14 cellular contexts compared by ENCODE assay signal in genomic region chr14:30194769-30195168, GRCh38.
DNase-seq lines count a peak whose midpoint lies in the region; ATAC-seq and TF ChIP-seq lines count a peak whose summit lies in the region.
"Had no signal": no experiment of that assay in that cellular context is flagged by ENCODE, and none has a peak within 500 bp of the region (broad histone marks: within the 10 kb centered on the region; RNA-seq: fewer than 3 reads in every experiment).

No MANE protein-coding gene starts in this region.

- no peaks in the 10 kb centered on the region for H3K36me3 Mint-ChIP-seq in neural progenitor cell
- H3K36me3 Mint-ChIP-seq in endodermal cell (ENCODE audit: low read depth), result no peaks in the 10 kb centered on the region
- H3K36me3 Mint-ChIP-seq: stimulated activated effector memory CD8-positive, alpha-beta T cell treated with anti-CD3 and anti-CD28 coated beads, Interleukin-12 subunit alpha, Interleukin-12 subunit beta, amount 100 ng/mL, for 72 hours had no signal

- TF ChIP-seq CTCF in AG09309 (IDR thresholded peaks at IDR 0.05; ENCODE audit: control insufficient read depth, insufficient read depth, low read depth, low read length, missing control alignments), result no peak
- no peak for TF ChIP-seq CTCF in coronary artery (IDR thresholded peaks at IDR 0.05)
- TF ChIP-seq CTCF in neural progenitor cell (IDR thresholded peaks at IDR 0.05), result no peak
- no peak for TF ChIP-seq CTCF in endodermal cell (conservative IDR thresholded peaks at IDR 0.05)

- H3K9me3 Mint-ChIP-seq in neural progenitor cell, result no peaks in the 10 kb centered on the region
- H3K9me3 Mint-ChIP-seq in endodermal cell, result no peaks in the 10 kb centered on the region

- H3K4me3 Mint-ChIP-seq in neural progenitor cell, result no peak overlapping the region
- H3K4me3 Mint-ChIP-seq in endodermal cell, result no peak overlapping the region
- H3K4me3 Mint-ChIP-seq: CD4-positive, alpha-beta T cell; stimulated activated effector memory CD8-positive, alpha-beta T cell treated with anti-CD3 and anti-CD28 coated beads, Interleukin-12 subunit alpha, Interleukin-12 subunit beta, amount 100 ng/mL, for 72 hours had no signal

- H3F3A ChIP-seq in neural progenitor cell (ENCODE audit: low read depth), result no peaks in the 10 kb centered on the region

- no peak overlapping the region for H2AFZ ChIP-seq in neural progenitor cell (replicated peaks)

- peak overlapping the region; percentile 64 to 67 for H3K27ac ChIP-seq in coronary artery
- no peak overlapping the region for H3K27ac ChIP-seq in neural progenitor cell
- no peak overlapping the region for H3K27ac ChIP-seq in endodermal cell (ENCODE audit: low read depth, low read length)
- H3K27ac ChIP-seq: cardiac muscle cell had no signal

- peak; percentile 81 for DNase-seq in AG09309 (ENCODE audit: low read depth)
- peak; percentile 29 for DNase-seq in MG63
- no peak for DNase-seq in coronary artery (ENCODE audit: low spot score)
- no peak for DNase-seq in neural progenitor cell (ENCODE audit: low spot score)
- no peak for DNase-seq in activated CD8-positive, alpha-beta memory T cell treated with anti-CD3 and anti-CD28 coated beads, Interleukin-2, amount 50 U/mL, for 4 hours
- no peak for DNase-seq in Ammon's horn (ENCODE audit: low spot score)
- no peak for DNase-seq in endodermal cell
- DNase-seq: CD4-positive, alpha-beta T cell; head of caudate nucleus; NCI-H526; stimulated activated CD4-positive, alpha-beta T cell treated with anti-CD3 and anti-CD28 coated beads, Interleukin-12 subunit alpha, Interleukin-12 subunit beta, amount 100 ng/mL, for 4 hours had no signal

- ATAC-seq in GM19463 (IDR thresholded peaks at IDR 0.05; ENCODE audit: unreplicated experiment), result no peak
- ATAC-seq: stimulated activated effector memory CD8-positive, alpha-beta T cell treated with anti-CD3 and anti-CD28 coated beads, Interleukin-12 subunit alpha, Interleukin-12 subunit beta, amount 100 ng/mL, for 72 hours had no signal

- H4K20me1 ChIP-seq in neural progenitor cell (ENCODE audit: low read depth), result no peaks in the 10 kb centered on the region

- H3K4me2 ChIP-seq in neural progenitor cell, result no peak overlapping the region

- H3K27me3 ChIP-seq in MG63, result no peaks in the 10 kb centered on the region
- H3K27me3 ChIP-seq in neural progenitor cell, result no peaks in the 10 kb centered on the region
- no peaks in the 10 kb centered on the region for H3K27me3 ChIP-seq in endodermal cell (ENCODE audit: control insufficient read depth, insufficient read depth, low read length, poor library complexity, severe bottlenecking)
- H3K27me3 ChIP-seq: cardiac muscle cell had no signal

- H3K9me3 ChIP-seq in MG63, result no peaks in the 10 kb centered on the region
- H3K9me3 ChIP-seq in neural progenitor cell (ENCODE audit: low read depth), result no peaks in the 10 kb centered on the region
- no peaks in the 10 kb centered on the region for H3K9me3 ChIP-seq in endodermal cell (ENCODE audit: control insufficient read depth, low read length)

- H3K79me2 ChIP-seq in neural progenitor cell (ENCODE audit: low read depth), result no peaks in the 10 kb centered on the region

- H3K36me3 ChIP-seq in MG63 (no peaks in the 10 kb centered on the region), neural progenitor cell (no peaks in the 10 kb centered on the region), endodermal cell (ENCODE audit: control insufficient read depth, insufficient read depth, low read length) (no peaks in the 10 kb centered on the region)
- H3K36me3 ChIP-seq: cardiac muscle cell had no signal

- WGBS in endodermal cell (ENCODE audit: insufficient coverage in 1 of 2, insufficient read length in 1 of 2), 2 experiments, result no CpG with 5 or more reads among the region's 2 CpGs

- no peaks in the 10 kb centered on the region for H3K27me3 Mint-ChIP-seq in neural progenitor cell (ENCODE audit: insufficient read depth, low read depth)
- H3K27me3 Mint-ChIP-seq in endodermal cell (ENCODE audit: insufficient read depth), result no peaks in the 10 kb centered on the region
- H3K27me3 Mint-ChIP-seq: CD4-positive, alpha-beta T cell had no signal

- H3K27ac Mint-ChIP-seq in neural progenitor cell (peak overlapping the region; percentile 6), endodermal cell (no peak overlapping the region)
- H3K27ac Mint-ChIP-seq: CD4-positive, alpha-beta T cell; stimulated activated effector memory CD8-positive, alpha-beta T cell treated with anti-CD3 and anti-CD28 coated beads, Interleukin-12 subunit alpha, Interleukin-12 subunit beta, amount 100 ng/mL, for 72 hours had no signal

- H3K4me1 Mint-ChIP-seq in neural progenitor cell (peaks cover 10% of the 10 kb centered on the region), endodermal cell (no peaks in the 10 kb centered on the region)
- H3K4me1 Mint-ChIP-seq: stimulated activated effector memory CD8-positive, alpha-beta T cell treated with anti-CD3 and anti-CD28 coated beads, Interleukin-12 subunit alpha, Interleukin-12 subunit beta, amount 100 ng/mL, for 72 hours had no signal

- no peaks in the 10 kb centered on the region for H3K4me1 ChIP-seq in neural progenitor cell
- no peaks in the 10 kb centered on the region for H3K4me1 ChIP-seq in endodermal cell (ENCODE audit: control insufficient read depth, insufficient read depth, low read length)

- no peak overlapping the region for H3K9ac ChIP-seq in neural progenitor cell
- no peak overlapping the region for H3K9ac ChIP-seq in endodermal cell (ENCODE audit: extremely low read depth, low read length, poor library complexity, severe bottlenecking)

- H3K4me3 ChIP-seq in AG09309 (ENCODE audit: control insufficient read depth, low read depth, low read length), result no peak overlapping the region
- no peak overlapping the region for H3K4me3 ChIP-seq in MG63
- no peak overlapping the region for H3K4me3 ChIP-seq in coronary artery
- no peak overlapping the region for H3K4me3 ChIP-seq in neural progenitor cell
- no peak overlapping the region for H3K4me3 ChIP-seq in endodermal cell (ENCODE audit: low read length)
- H3K4me3 ChIP-seq: cardiac muscle cell had no signal

Comparison
In these comparisons a context has a peak if more than half of its experiments do, and no peak if none do; other contexts are left out.
1. DNase-seq: peak in AG09309 (single experiment) and MG63 (single experiment); none in coronary artery (single experiment), neural progenitor cell (single experiment), activated CD8-positive, alpha-beta memory T cell treated with anti-CD3 and anti-CD28 coated beads, Interleukin-2, amount 50 U/mL, for 4 hours (single experiment), Ammon's horn (single experiment) and endodermal cell (single experiment).
2. H3K27ac ChIP-seq: peak in coronary artery (2 of 2); none in neural progenitor cell (single experiment) and endodermal cell (single experiment).